In genomic region chr2:30711646-30712085, GRCh38 we compare ENCODE assay signal across 9 cellular contexts.
A peak's percentile ranks its signal among the peaks of the same experiment; 100 is the strongest.
DNase-seq lines count a peak whose midpoint lies in the region; ATAC-seq and TF ChIP-seq lines count a peak whose summit lies in the region.
"Had no signal": no experiment of that assay in that cellular context is flagged by ENCODE, and none has a peak within 500 bp of the region (broad histone marks: within the 10 kb centered on the region; RNA-seq: fewer than 3 reads in every experiment).

No MANE protein-coding gene starts in this region.

- no peaks in the 10 kb centered on the region for H3K79me2 ChIP-seq in parathyroid adenoma

- peak; percentile 93 for ATAC-seq in upper lobe of right lung

- no peaks in the 10 kb centered on the region for H3K36me3 ChIP-seq in SJCRH30
- H3K36me3 ChIP-seq in parathyroid adenoma (ENCODE audit: control insufficient read depth, insufficient read depth, low read length) = no peaks in the 10 kb centered on the region
- H3K36me3 ChIP-seq in upper lobe of right lung = no peaks in the 10 kb centered on the region

- H3K4me3 ChIP-seq in SJCRH30 (no peak overlapping the region), parathyroid adenoma (ENCODE audit: low read depth, low read length) (no peak overlapping the region), upper lobe of right lung (no peak overlapping the region)
- H3K4me3 ChIP-seq: skin epidermis had no signal

- peaks cover 12% of the 10 kb centered on the region for H3K27me3 ChIP-seq in SJCRH30
- H3K27me3 ChIP-seq in parathyroid adenoma (ENCODE audit: control insufficient read depth, insufficient read depth, low read length) = no peaks in the 10 kb centered on the region
- H3K27me3 ChIP-seq in upper lobe of right lung = no peaks in the 10 kb centered on the region

- H3K9me3 ChIP-seq in SJCRH30 (replicated peaks) (no peaks in the 10 kb centered on the region), parathyroid adenoma (ENCODE audit: control insufficient read depth, low read length) (no peaks in the 10 kb centered on the region), upper lobe of right lung (no peaks in the 10 kb centered on the region)

- H3K36me3 Mint-ChIP-seq in HFFc6 (ENCODE audit: low read depth) = no peaks in the 10 kb centered on the region

- H3K4me1 ChIP-seq in SJCRH30 = peaks cover 2% of the 10 kb centered on the region; the same call in 1 of the 2 replicates
- no peaks in the 10 kb centered on the region for H3K4me1 ChIP-seq in parathyroid adenoma
- H3K4me1 ChIP-seq in upper lobe of right lung = no peaks in the 10 kb centered on the region

- TF ChIP-seq CTCF in GM10266 (IDR thresholded peaks at IDR 0.05; ENCODE audit: control insufficient read depth, insufficient read depth, low read depth, missing control alignments) = peak; percentile 100
- TF ChIP-seq CTCF in HFFc6 (IDR thresholded peaks at IDR 0.05) = peak; percentile 99
- peak; percentile 96 for TF ChIP-seq CTCF in parathyroid adenoma (IDR thresholded peaks at IDR 0.05)
- peak; percentile 100 for TF ChIP-seq CTCF in upper lobe of right lung (IDR thresholded peaks at IDR 0.05)

- H3K4me1 Mint-ChIP-seq in HFFc6 (ENCODE audit: low read depth) = 0 out of 2 replicates have a peak, but pooled peaks cover 4% of the 10 kb centered on the region

- H3K27me3 Mint-ChIP-seq in HFFc6 (ENCODE audit: insufficient read depth) = peaks cover 2% of the 10 kb centered on the region; the same call in 1 of the 2 replicates

- no peak overlapping the region for H3K4me3 Mint-ChIP-seq in HFFc6

- H3K9me3 Mint-ChIP-seq in HFFc6 = no peaks in the 10 kb centered on the region

- H3K27ac ChIP-seq in SJCRH30 (no peak overlapping the region), parathyroid adenoma (no peak overlapping the region), upper lobe of right lung (no peak overlapping the region)
- H3K27ac ChIP-seq: skin epidermis had no signal

- H3K27ac Mint-ChIP-seq in HFFc6 = no peak overlapping the region

- intact Hi-C loops in upper lobe of right lung (cut with DNase I) = loop anchor here (5.0 to 10.0 kb wide), 2 partner anchors 463 to 621 kb away; no protein-coding TSS in a partner anchor

- no peak overlapping the region for H3K9ac ChIP-seq in parathyroid adenoma

- no peak overlapping the region for H3K4me2 ChIP-seq in parathyroid adenoma (ENCODE audit: low read length)

- DNase-seq in GM10266 (ENCODE audit: extremely low spot score) (peak; percentile 77), HFFc6 (peak; percentile 94), MV-4-11 (lab: John Stamatoyannopoulos, UW) (peak; percentile 86), SJCRH30 (peak; percentile 95 to 97), globus pallidus (ENCODE audit: low spot score) (peak; percentile 73), upper lobe of right lung (peak; percentile 83)
- DNase-seq in activated effector memory CD4-positive, alpha-beta T cell treated with anti-CD3 and anti-CD28 coated beads, Interleukin-2, amount 50 U/mL, for 16 hours = peak; percentile 92

- H2AFZ ChIP-seq in parathyroid adenoma = no peak overlapping the region
